In the genomic region with DNA sequence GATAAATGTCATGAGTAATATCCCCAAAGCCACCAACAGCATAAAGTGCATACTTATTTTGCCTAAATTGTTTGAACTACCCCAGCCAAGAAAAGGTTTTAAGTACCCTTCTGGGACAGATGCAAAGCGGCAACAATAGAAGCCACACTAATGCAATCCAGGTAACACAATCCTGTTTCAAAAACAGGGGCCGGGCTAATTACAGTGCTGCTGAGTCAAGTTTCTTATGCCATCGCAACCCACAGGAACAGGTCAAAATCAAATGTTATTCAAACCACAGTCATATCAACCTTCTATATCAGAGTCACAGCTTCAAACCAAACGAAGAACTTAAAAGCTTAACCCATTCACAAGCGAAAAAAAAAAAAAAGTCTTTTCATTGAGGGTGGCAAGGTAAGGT, we compare ENCODE assay signal across 22 cellular contexts. TPM values are rescaled to one million over a fixed set of nuclear protein-coding genes. Genes with fewer than 3 reads are reported as not detected.
DNase-seq lines count a peak whose midpoint lies in the region; ATAC-seq and TF ChIP-seq lines count a peak whose summit lies in the region.
"Had no signal": no experiment of that assay in that cellular context is flagged by ENCODE, and none has a peak within 500 bp of the region (broad histone marks: within the 10 kb centered on the region; RNA-seq: fewer than 3 reads in every experiment).

No MANE protein-coding gene starts in this region.

- ATAC-seq in stimulated activated memory B cell treated with anti-CD40 and anti-IgM and Interleukin-4, amounts not matched to agents 10 μg/mL and 1 μg/mL and 100 μg/mL, for 72 hours, result no peak
- ATAC-seq: A549, upper lobe of right lung had no signal

- H3K27ac Mint-ChIP-seq in stimulated activated memory B cell treated with anti-CD40 and anti-IgM and Interleukin-4, amounts not matched to agents 10 μg/mL and 1 μg/mL and 100 μg/mL, for 72 hours, result peak overlapping the region; percentile 35
- H3K27ac Mint-ChIP-seq: activated naive CD4-positive, alpha-beta T cell treated with anti-CD3 and anti-CD28 coated beads, Interleukin-2, amount 50 U/mL, for 24 hours; CD4-positive, CD25-positive, alpha-beta regulatory T cell; naive thymus-derived CD8-positive, alpha-beta T cell had no signal

- peaks cover 62% of the 10 kb centered on the region for H3K36me3 Mint-ChIP-seq in stimulated activated memory B cell treated with anti-CD40 and anti-IgM and Interleukin-4, amounts not matched to agents 10 μg/mL and 1 μg/mL and 100 μg/mL, for 72 hours
- H3K36me3 Mint-ChIP-seq: activated naive CD4-positive, alpha-beta T cell treated with anti-CD3 and anti-CD28 coated beads, Interleukin-2, amount 50 U/mL, for 24 hours; CD4-positive, CD25-positive, alpha-beta regulatory T cell; naive thymus-derived CD8-positive, alpha-beta T cell had no signal

- no peaks in the 10 kb centered on the region for H3K36me3 ChIP-seq in MG63
- H3K36me3 ChIP-seq: breast epithelium, upper lobe of right lung had no signal

- H3K9me3 ChIP-seq in MG63, result no peaks in the 10 kb centered on the region
- H3K9me3 ChIP-seq: A549, breast epithelium, esophagus muscularis mucosa, upper lobe of right lung had no signal

- H3K4me3 ChIP-seq in MG63, result no peak overlapping the region
- H3K4me3 ChIP-seq: A549, breast epithelium, dorsolateral prefrontal cortex, esophagus muscularis mucosa, GM23248, smooth muscle cell, upper lobe of right lung had no signal

- no peak for TF ChIP-seq CTCF in GM13976 (IDR thresholded peaks at IDR 0.05; ENCODE audit: borderline replicate concordance, control extremely low read depth, extremely low read depth, insufficient read depth, missing control alignments)

- no peaks in the 10 kb centered on the region for H3K27me3 ChIP-seq in MG63
- H3K27me3 ChIP-seq: breast epithelium had no signal

- no peak overlapping the region for H3K4me3 Mint-ChIP-seq in stimulated activated memory B cell treated with anti-CD40 and anti-IgM and Interleukin-4, amounts not matched to agents 10 μg/mL and 1 μg/mL and 100 μg/mL, for 72 hours
- H3K4me3 Mint-ChIP-seq: activated naive CD4-positive, alpha-beta T cell treated with anti-CD3 and anti-CD28 coated beads, Interleukin-2, amount 50 U/mL, for 24 hours; CD4-positive, CD25-positive, alpha-beta regulatory T cell; naive thymus-derived CD8-positive, alpha-beta T cell had no signal

- peaks cover 54% of the 10 kb centered on the region for H3K4me1 Mint-ChIP-seq in stimulated activated memory B cell treated with anti-CD40 and anti-IgM and Interleukin-4, amounts not matched to agents 10 μg/mL and 1 μg/mL and 100 μg/mL, for 72 hours

- DNase-seq in NCI-H748 (lab: John Stamatoyannopoulos, UW; ENCODE audit: unreplicated experiment) (peak; percentile 50), NCI-H748 treated with DMSO at 0.1 percent for 48 hours (lab: John Stamatoyannopoulos, UW) (no peak), NCI-H1092 treated with DMSO at 0.1 percent for 48 hours (lab: John Stamatoyannopoulos, UW) (peak; percentile 72), NCI-H526 treated with DMSO at 0.1 percent for 48 hours (lab: John Stamatoyannopoulos, UW) (peak; percentile 90), MG63 (no peak), GM13976 (ENCODE audit: low spot score) (no peak), HuH-7 (ENCODE audit: low spot score) (no peak)
- DNase-seq: activated CD8-positive, alpha-beta memory T cell treated with anti-CD3 and anti-CD28 coated beads, Interleukin-2, amount 50 U/mL, for 48 hours; dorsolateral prefrontal cortex; GM23248; KG1; naive thymus-derived CD8-positive, alpha-beta T cell; posterior cingulate gyrus; SIG-M5; upper lobe of right lung had no signal

- no peaks in the 10 kb centered on the region for H3K9me3 Mint-ChIP-seq in stimulated activated memory B cell treated with anti-CD40 and anti-IgM and Interleukin-4, amounts not matched to agents 10 μg/mL and 1 μg/mL and 100 μg/mL, for 72 hours
- H3K9me3 Mint-ChIP-seq: activated naive CD4-positive, alpha-beta T cell treated with anti-CD3 and anti-CD28 coated beads, Interleukin-2, amount 50 U/mL, for 24 hours; naive thymus-derived CD8-positive, alpha-beta T cell had no signal

- H3K27me3 Mint-ChIP-seq in stimulated activated memory B cell treated with anti-CD40 and anti-IgM and Interleukin-4, amounts not matched to agents 10 μg/mL and 1 μg/mL and 100 μg/mL, for 72 hours, result no peaks in the 10 kb centered on the region

- in situ Hi-C loops in GM13976 (cut with MboI; ENCODE audit: low sequenced_read_pairs, unreplicated experiment), result no loop called here

RNA-seq across cellular contexts. Expression of a gene that starts 28.3 kb away (rescaled TPM):
- total RNA-seq in MG63 (2014; rRNA removed; shearing (Covaris generic); ENCODE audit: low replicate concordance), result 1.7 and 5.1 TPM in 2 replicates

Comparison
In these comparisons a context has a peak if more than half of its experiments do, and no peak if none do; other contexts are left out.
1. DNase-seq: peak in NCI-H748 (single experiment), NCI-H1092 treated with DMSO at 0.1 percent for 48 hours (single experiment) and NCI-H526 treated with DMSO at 0.1 percent for 48 hours (single experiment); none in NCI-H748 treated with DMSO at 0.1 percent for 48 hours (single experiment), MG63 (single experiment), GM13976 (single experiment) and HuH-7 (single experiment).